15 cellular contexts compared by ENCODE assay signal in genomic region chr20:19098806-19099578, GRCh38.
"Had no signal": no experiment of that assay in that cellular context is flagged by ENCODE, and none has a peak within 500 bp of the region (broad histone marks: within the 10 kb centered on the region; RNA-seq: fewer than 3 reads in every experiment).

No MANE protein-coding gene starts in this region.

- H3K27ac Mint-ChIP-seq: activated CD4-positive, alpha-beta T cell treated with anti-CD3 and anti-CD28 coated beads, Interleukin-2, amount 10 ng/mL, durations not matched to agents 7 days and 5 days; activated naive CD4-positive, alpha-beta T cell treated with anti-CD3 and anti-CD28 coated beads, Interleukin-2, amount 10 ng/mL, durations not matched to agents 7 days and 5 days; activated T-helper 2 cell treated with anti-CD3 and anti-CD28 coated beads, Interferon-gamma antibody, Interleukin-2, Interleukin-4, amounts not matched to agents 10 μg/mL and 5 μg/mL and 100 μg/mL, durations not matched to agents 14 hours and 24 hours and 36 hours; endodermal cell had no signal

- H3K36me3 ChIP-seq: ascending aorta, breast epithelium, gastrocnemius medialis, left ventricle myocardium inferior, sigmoid colon, stomach had no signal

- H3K27ac ChIP-seq: ascending aorta, breast epithelium, dorsolateral prefrontal cortex, gastrocnemius medialis, left ventricle myocardium inferior, sigmoid colon, stomach, testis had no signal

- DNase-seq: activated CD4-positive, alpha-beta T cell treated with anti-CD3 and anti-CD28 coated beads, Interleukin-2, amount 10 ng/mL, durations not matched to agents 7 days and 5 days; activated naive CD4-positive, alpha-beta T cell treated with anti-CD3 and anti-CD28 coated beads, Interleukin-2, amount 10 ng/mL, durations not matched to agents 7 days and 5 days; endodermal cell; gastrocnemius medialis; left ventricle myocardium inferior; naive thymus-derived CD8-positive, alpha-beta T cell; sigmoid colon; stimulated activated CD4-positive, alpha-beta T cell treated with anti-CD3 and anti-CD28 coated beads, Interleukin-1b, Interleukin-23, amount 100 ng/mL, for 48 hours; stomach; SW 1271; testis had no signal

- H3K4me3 ChIP-seq: ascending aorta, breast epithelium, dorsolateral prefrontal cortex, gastrocnemius medialis, left ventricle myocardium inferior, sigmoid colon, stomach, testis had no signal

- H3K4me3 Mint-ChIP-seq: activated CD4-positive, alpha-beta T cell treated with anti-CD3 and anti-CD28 coated beads, Interleukin-2, amount 10 ng/mL, durations not matched to agents 7 days and 5 days; activated naive CD4-positive, alpha-beta T cell treated with anti-CD3 and anti-CD28 coated beads, Interleukin-2, amount 10 ng/mL, durations not matched to agents 7 days and 5 days; endodermal cell; naive thymus-derived CD8-positive, alpha-beta T cell had no signal

- H3K4me1 ChIP-seq: ascending aorta, breast epithelium, left ventricle myocardium inferior, sigmoid colon, stomach, testis had no signal

- H3K9me3 Mint-ChIP-seq: activated CD4-positive, alpha-beta T cell treated with anti-CD3 and anti-CD28 coated beads, Interleukin-2, amount 10 ng/mL, durations not matched to agents 7 days and 5 days; activated naive CD4-positive, alpha-beta T cell treated with anti-CD3 and anti-CD28 coated beads, Interleukin-2, amount 10 ng/mL, durations not matched to agents 7 days and 5 days; activated T-helper 2 cell treated with anti-CD3 and anti-CD28 coated beads, Interferon-gamma antibody, Interleukin-2, Interleukin-4, amounts not matched to agents 10 μg/mL and 5 μg/mL and 100 μg/mL, durations not matched to agents 14 hours and 24 hours and 36 hours; endodermal cell had no signal

- ATAC-seq: gastrocnemius medialis; naive thymus-derived CD8-positive, alpha-beta T cell had no signal

- H3K27me3 ChIP-seq: ascending aorta, breast epithelium, gastrocnemius medialis, sigmoid colon, stomach, testis had no signal

- H3K9me3 ChIP-seq: ascending aorta, breast epithelium, gastrocnemius medialis, left ventricle myocardium inferior, sigmoid colon, stomach, testis had no signal

- H3K27me3 Mint-ChIP-seq: activated CD4-positive, alpha-beta T cell treated with anti-CD3 and anti-CD28 coated beads, Interleukin-2, amount 10 ng/mL, durations not matched to agents 7 days and 5 days; activated naive CD4-positive, alpha-beta T cell treated with anti-CD3 and anti-CD28 coated beads, Interleukin-2, amount 10 ng/mL, durations not matched to agents 7 days and 5 days had no signal

- H3K4me1 Mint-ChIP-seq: activated CD4-positive, alpha-beta T cell treated with anti-CD3 and anti-CD28 coated beads, Interleukin-2, amount 10 ng/mL, durations not matched to agents 7 days and 5 days; activated naive CD4-positive, alpha-beta T cell treated with anti-CD3 and anti-CD28 coated beads, Interleukin-2, amount 10 ng/mL, durations not matched to agents 7 days and 5 days had no signal

- H3K36me3 Mint-ChIP-seq: activated naive CD4-positive, alpha-beta T cell treated with anti-CD3 and anti-CD28 coated beads, Interleukin-2, amount 10 ng/mL, durations not matched to agents 7 days and 5 days; naive thymus-derived CD8-positive, alpha-beta T cell had no signal
